ENCODE assay signal across 22 cellular contexts in genomic region chr14:87613856-87614255, GRCh38.
"Had no signal": no experiment of that assay in that cellular context is flagged by ENCODE, and none has a peak within 500 bp of the region (broad histone marks: within the 10 kb centered on the region; RNA-seq: fewer than 3 reads in every experiment).

No MANE protein-coding gene starts in this region.

- H3K27me3 ChIP-seq: body of pancreas, heart right ventricle, left lung, neural progenitor cell, spleen, thyroid gland, upper lobe of right lung had no signal

- H3K4me1 ChIP-seq: body of pancreas, heart right ventricle, left lung, neural progenitor cell, spleen, thyroid gland, upper lobe of right lung had no signal

- ATAC-seq: body of pancreas; heart right ventricle; left lung; naive thymus-derived CD4-positive, alpha-beta T cell; upper lobe of right lung; WTC11 had no signal

- H3K9me3 ChIP-seq: body of pancreas, heart right ventricle, left lung, spleen, thyroid gland, upper lobe of right lung had no signal

- H3K4me1 Mint-ChIP-seq: activated naive CD4-positive, alpha-beta T cell treated with anti-CD3 and anti-CD28 coated beads, Interleukin-2, amount 50 U/mL, for 24 hours; naive thymus-derived CD4-positive, alpha-beta T cell; neural progenitor cell; WTC11 had no signal

- H3K27ac Mint-ChIP-seq: activated naive CD4-positive, alpha-beta T cell treated with anti-CD3 and anti-CD28 coated beads, Interleukin-2, amount 50 U/mL, for 24 hours; naive thymus-derived CD4-positive, alpha-beta T cell; neural progenitor cell; stimulated activated naive CD8-positive, alpha-beta T cell treated with anti-CD3 and anti-CD28 coated beads, Interleukin-15, Interleukin-2, amounts not matched to agents 100 ng/mL and 50 ng/mL, for 24 hours; T-helper 1 cell treated with Interleukin-12 subunit alpha and Interleukin-12 subunit beta and Interleukin-4 antibody, amounts not matched to agents 30 μg/mL and 1 μg/mL, for 36 hours; WTC11 had no signal

- H3K36me3 Mint-ChIP-seq: activated naive CD4-positive, alpha-beta T cell treated with anti-CD3 and anti-CD28 coated beads, Interleukin-2, amount 50 U/mL, for 24 hours; naive thymus-derived CD4-positive, alpha-beta T cell; neural progenitor cell; WTC11 had no signal

- DNase-seq: activated gamma-delta T cell treated with Interleukin-2 at 50 U/mL for 16 hours; activated T-cell treated with anti-CD3 and anti-CD28 coated beads, Interleukin-2, amount 50 U/mL, for 1 hour; anterior cingulate cortex; body of pancreas; caudate nucleus; effector memory CD4-positive, alpha-beta T cell; heart right ventricle; kidney; left lung; naive thymus-derived CD4-positive, alpha-beta T cell; spleen; stimulated activated CD4-positive, alpha-beta T cell treated with anti-CD3 and anti-CD28 coated beads, Interleukin-4, amount 100 ng/mL, for 4 hours; substantia nigra; T1000; thyroid gland; upper lobe of right lung had no signal

- H3K27me3 Mint-ChIP-seq: stimulated activated naive CD8-positive, alpha-beta T cell treated with anti-CD3 and anti-CD28 coated beads, Interleukin-15, Interleukin-2, amounts not matched to agents 100 ng/mL and 50 ng/mL, for 24 hours had no signal

- H3K36me3 ChIP-seq: heart right ventricle, left lung, neural progenitor cell, spleen, thyroid gland, upper lobe of right lung had no signal

- H3K4me3 ChIP-seq: body of pancreas, heart right ventricle, left lung, lung, neural progenitor cell, spleen, thyroid gland, upper lobe of right lung had no signal

- H3K27ac ChIP-seq: body of pancreas, heart right ventricle, left lung, neural progenitor cell, spleen, thyroid gland, upper lobe of right lung had no signal

- H3K9me3 Mint-ChIP-seq: activated naive CD4-positive, alpha-beta T cell treated with anti-CD3 and anti-CD28 coated beads, Interleukin-2, amount 50 U/mL, for 24 hours; stimulated activated naive CD8-positive, alpha-beta T cell treated with anti-CD3 and anti-CD28 coated beads, Interleukin-15, Interleukin-2, amounts not matched to agents 100 ng/mL and 50 ng/mL, for 24 hours; T-helper 1 cell treated with Interleukin-12 subunit alpha and Interleukin-12 subunit beta and Interleukin-4 antibody, amounts not matched to agents 30 μg/mL and 1 μg/mL, for 36 hours had no signal

- H3K4me3 Mint-ChIP-seq: activated naive CD4-positive, alpha-beta T cell treated with anti-CD3 and anti-CD28 coated beads, Interleukin-2, amount 50 U/mL, for 24 hours; naive thymus-derived CD4-positive, alpha-beta T cell; neural progenitor cell; stimulated activated naive CD8-positive, alpha-beta T cell treated with anti-CD3 and anti-CD28 coated beads, Interleukin-15, Interleukin-2, amounts not matched to agents 100 ng/mL and 50 ng/mL, for 24 hours; T-helper 1 cell treated with Interleukin-12 subunit alpha and Interleukin-12 subunit beta and Interleukin-4 antibody, amounts not matched to agents 30 μg/mL and 1 μg/mL, for 36 hours; WTC11 had no signal
